8 cellular contexts compared by ENCODE assay signal in the genomic region with DNA sequence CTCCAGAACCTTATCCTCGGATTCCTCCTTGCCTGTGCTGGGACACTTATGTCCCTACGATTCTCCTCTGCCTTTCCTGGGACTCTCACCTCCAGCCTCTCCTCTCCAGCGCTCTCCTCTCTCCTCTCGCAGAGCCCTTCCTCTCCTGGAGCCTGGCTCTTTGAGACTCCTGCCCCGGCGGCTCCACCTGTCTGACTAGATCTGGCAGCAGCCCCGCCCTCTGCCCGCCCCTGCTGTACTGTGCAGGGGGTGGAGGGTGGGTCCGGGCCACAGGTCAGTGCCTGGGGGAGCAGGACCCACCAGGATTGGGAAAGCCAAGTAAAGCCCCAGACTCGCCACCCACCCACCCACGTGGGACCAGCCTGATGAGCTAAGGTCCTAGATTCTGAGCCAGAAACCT. TPM values are rescaled to one million over a fixed set of nuclear protein-coding genes. Genes with fewer than 3 reads are reported as not detected.
A peak's percentile ranks its signal among the peaks of the same experiment; 100 is the strongest.
DNase-seq lines count a peak whose midpoint lies in the region; FAIRE-seq and TF ChIP-seq lines count a peak whose summit lies in the region.

No MANE protein-coding gene starts in this region.

- DNase-seq in activated T-cell treated with anti-CD3 and anti-CD28 coated beads for 48 hours (ENCODE audit: low read depth) (peak; percentile 13), islet precursor cell (peak; percentile 90), thyroid gland (peak; percentile 79 to 86), GM19239 (ENCODE audit: insufficient read length, low spot score) (no peak), A673 (ENCODE audit: low spot score) (no peak), GM12892 (ENCODE audit: insufficient read length) (no peak)
- DNase-seq in activated T-cell treated with anti-CD3 and anti-CD28 coated beads, Interleukin-2, amount 50 U/mL, for 1 hour, result no peak
- DNase-seq in activated naive CD8-positive, alpha-beta T cell treated with anti-CD3 and anti-CD28 coated beads for 36 hours, result no peak

- H3K9me3 ChIP-seq in thyroid gland, result no peaks in the 10 kb centered on the region
- no peaks in the 10 kb centered on the region for H3K9me3 ChIP-seq in A673 (ENCODE audit: low read depth, low read length, poor library complexity, severe bottlenecking)

- no peaks in the 10 kb centered on the region for H3K27me3 ChIP-seq in thyroid gland
- no peaks in the 10 kb centered on the region for H3K27me3 ChIP-seq in A673 (replicated peaks; ENCODE audit: insufficient read depth, low read depth, low read length, poor library complexity)

- peak overlapping the region; percentile 93 for H3K4me3 Mint-ChIP-seq in activated naive CD8-positive, alpha-beta T cell treated with anti-CD3 and anti-CD28 coated beads for 36 hours

- H3K4me3 ChIP-seq in thyroid gland (replicated peaks in 1 of 3), result peak overlapping the region in 1 of 3 donors; percentile 85
- no peak overlapping the region for H3K4me3 ChIP-seq in A673 (ENCODE audit: low read depth, low read length, poor library complexity, severe bottlenecking)

- intact Hi-C loops in thyroid gland (cut with DNase I) (no loop called here), A673 (cut with micrococcal nuclease; ENCODE audit: unreplicated experiment) (no loop called here)

- WGBS in thyroid gland, 2 donors, result 28 to 33% methylated on average over 9 of the region's 11 CpGs

- FAIRE-seq in GM19239 (lab: Jason Lieb, UNC) (no peak), GM12892 (lab: Jason Lieb, UNC) (no peak)

- no peaks in the 10 kb centered on the region for H3K9me3 Mint-ChIP-seq in activated naive CD8-positive, alpha-beta T cell treated with anti-CD3 and anti-CD28 coated beads for 36 hours

- H3K36me3 ChIP-seq in thyroid gland (peaks cover 31 to 34% of the 10 kb centered on the region in 2 donors), A673 (ENCODE audit: insufficient read depth, low read length, poor library complexity, severe bottlenecking) (peaks cover 38% of the 10 kb centered on the region)

- TF ChIP-seq POLR2A in thyroid gland (IDR thresholded peaks at IDR 0.05), result peak in 1 of 2 donors; percentile 72
- TF ChIP-seq POLR2A in GM12892 (IDR thresholded peaks at IDR 0.05; ENCODE audit: low read depth, low read length), result no peak

- H3K27ac ChIP-seq in thyroid gland (peak overlapping the region; percentile 89 to 97 (median 90)), A673 (ENCODE audit: low read depth, low read length, poor library complexity, severe bottlenecking) (no peak overlapping the region)

- BruUV-seq in A673 (replicated peaks; lab: Mats Ljungman, UMichigan), result no TSS peak

- peaks cover 39% of the 10 kb centered on the region for H3K36me3 Mint-ChIP-seq in activated naive CD8-positive, alpha-beta T cell treated with anti-CD3 and anti-CD28 coated beads for 36 hours

- CTCF ChIA-PET in A673 (lab: Charles Lee), result no interaction called here

- TF ChIP-seq CTCF in thyroid gland (IDR thresholded peaks at IDR 0.05) (no peak), A673 (conservative IDR thresholded peaks at IDR 0.05; ENCODE audit: low read depth, low read length) (no peak)

- H3K4me1 ChIP-seq in thyroid gland (peaks cover 26 to 31% of the 10 kb centered on the region in 2 donors), A673 (ENCODE audit: insufficient read depth, low read length, poor library complexity, severe bottlenecking) (peaks cover 12% of the 10 kb centered on the region)

- no peaks in the 10 kb centered on the region for H3K27me3 Mint-ChIP-seq in activated naive CD8-positive, alpha-beta T cell treated with anti-CD3 and anti-CD28 coated beads for 36 hours

- peaks cover 31% of the 10 kb centered on the region for H3K4me1 Mint-ChIP-seq in activated naive CD8-positive, alpha-beta T cell treated with anti-CD3 and anti-CD28 coated beads for 36 hours

- peak overlapping the region; percentile 93 for H3K27ac Mint-ChIP-seq in activated naive CD8-positive, alpha-beta T cell treated with anti-CD3 and anti-CD28 coated beads for 36 hours

- POLR2A ChIA-PET in A673 (lab: Charles Lee; ENCODE audit: low non-redundant PET), result no interaction called here

RNA-seq across cellular contexts. Expression of gene ELOVL1, which starts 1.6 kb away (rescaled TPM):
- 10 to 100 TPM; 66.9 to 67.4 TPM for total RNA-seq in activated naive CD8-positive, alpha-beta T cell treated with anti-CD3 and anti-CD28 coated beads for 36 hours
- total RNA-seq in thyroid gland (100 to 1,000 TPM in 2 of 4 donors, 10 to 100 TPM in 2; 70.5 to 117 (median 85.8) TPM), A673 (2021) (47.4 and 53.7 TPM in 2 replicates)
- 43.9 TPM for polyA plus RNA-seq in GM12892 (2012; ENCODE audit: missing spikeins)

RNA-seq across cellular contexts. Expression of gene CDC20, which starts 7.4 kb away (rescaled TPM):
- total RNA-seq in activated naive CD8-positive, alpha-beta T cell treated with anti-CD3 and anti-CD28 coated beads for 36 hours, result 100 to 1,000 TPM; 182 to 184 TPM
- total RNA-seq in thyroid gland (1 to 10 TPM in 3 of 4 donors, under 1 TPM in 1; 0.54 to 3.9 (median 2.2) TPM), A673 (2021) (296 and 309 TPM in 2 replicates)
- polyA plus RNA-seq in GM12892 (2012; ENCODE audit: missing spikeins), result 42.4 TPM

RNA-seq across cellular contexts. Expression of gene MED8, which starts 23.4 kb away (rescaled TPM):
- 10 to 100 TPM; 34.1 to 35.7 TPM for total RNA-seq in activated naive CD8-positive, alpha-beta T cell treated with anti-CD3 and anti-CD28 coated beads for 36 hours
- total RNA-seq in thyroid gland (10 to 100 TPM; 37.7 to 48.6 (median 45.3) TPM), A673 (2021) (36.7 TPM in 2 replicates)
- polyA plus RNA-seq in GM12892 (2012; ENCODE audit: missing spikeins), result 26.0 TPM

RNA-seq across cellular contexts. Expression of gene SZT2, which starts 23.5 kb away (rescaled TPM):
- total RNA-seq in activated naive CD8-positive, alpha-beta T cell treated with anti-CD3 and anti-CD28 coated beads for 36 hours, result 10 to 100 TPM; 22.4 to 27.6 TPM
- total RNA-seq in thyroid gland (100 to 1,000 TPM in 1 of 4 donors, 10 to 100 TPM in 3; 36.1 to 107 (median 58.2) TPM), A673 (2021) (27.9 and 34.6 TPM in 2 replicates)
- 16.1 TPM for polyA plus RNA-seq in GM12892 (2012; ENCODE audit: missing spikeins)

RNA-seq across cellular contexts. Expression of gene MPL, which starts 28.6 kb away (rescaled TPM):
- total RNA-seq in activated naive CD8-positive, alpha-beta T cell treated with anti-CD3 and anti-CD28 coated beads for 36 hours, result not detected
- under 1 TPM in 2 of 4 donors, not detected in 2; 0.22 to 0.29 TPM for total RNA-seq in thyroid gland
- total RNA-seq in A673 (2021), result not detected in 2 replicates
- polyA plus RNA-seq in GM12892 (2012; ENCODE audit: missing spikeins), result not detected

Comparison
In these comparisons a context has a peak if more than half of its experiments do, and no peak if none do; other contexts are left out.
1. DNase-seq: peak in activated T-cell treated with anti-CD3 and anti-CD28 coated beads for 48 hours (single experiment), islet precursor cell (single experiment) and thyroid gland (2 of 2); none in activated T-cell treated with anti-CD3 and anti-CD28 coated beads, Interleukin-2, amount 50 U/mL, for 1 hour (single experiment), activated naive CD8-positive, alpha-beta T cell treated with anti-CD3 and anti-CD28 coated beads for 36 hours (single experiment), GM19239 (single experiment), A673 (single experiment) and GM12892 (single experiment).
2. RNA of gene CDC20, which starts 7.4 kb away (total RNA-seq): 296 to 309 TPM in A673 and 182 to 184 TPM in activated naive CD8-positive, alpha-beta T cell treated with anti-CD3 and anti-CD28 coated beads for 36 hours; 0.54 to 3.9 TPM in thyroid gland; every median in the first group is over 10 times any median in the second.